ENCODE assay signal across 15 cellular contexts in the genomic region with DNA sequence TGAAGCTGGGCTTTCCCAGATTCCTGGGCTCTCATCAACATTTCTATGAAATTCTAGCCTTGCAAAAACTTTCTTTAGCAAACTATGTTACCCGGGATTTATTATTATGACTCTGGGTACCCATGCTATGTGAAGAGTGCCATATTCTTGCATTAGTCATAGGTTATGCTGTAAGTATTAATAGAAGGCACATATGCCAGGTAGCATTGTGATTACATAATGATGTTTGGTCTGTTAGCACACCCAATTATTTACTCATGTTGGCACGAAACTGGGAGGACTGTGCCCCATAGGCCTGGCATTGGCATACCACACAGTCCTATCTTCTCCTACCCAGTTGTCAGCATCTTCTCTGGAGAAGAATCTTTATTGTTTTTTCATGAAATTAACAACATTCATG.
DNase-seq lines count a peak whose midpoint lies in the region.
"Had no signal": no experiment of that assay in that cellular context is flagged by ENCODE, and none has a peak within 500 bp of the region (broad histone marks: within the 10 kb centered on the region; RNA-seq: fewer than 3 reads in every experiment).

No MANE protein-coding gene starts in this region.

- H3K36me3 Mint-ChIP-seq in activated naive CD8-positive, alpha-beta T cell treated with anti-CD3 and anti-CD28 coated beads for 36 hours: no peaks in the 10 kb centered on the region
- H3K36me3 Mint-ChIP-seq: CD4-positive, alpha-beta memory T cell had no signal

- H3K9me3 ChIP-seq in MG63: no peaks in the 10 kb centered on the region; the same call in 1 of the 2 replicates
- H3K9me3 ChIP-seq: BE2C had no signal

- intact Hi-C loops in posterior cingulate gyrus (cut with DNase I): no loop called here

- no peaks in the 10 kb centered on the region for H3K36me3 ChIP-seq in MG63
- H3K36me3 ChIP-seq: BE2C had no signal

- no peak overlapping the region for H3K4me3 Mint-ChIP-seq in activated naive CD8-positive, alpha-beta T cell treated with anti-CD3 and anti-CD28 coated beads for 36 hours
- H3K4me3 Mint-ChIP-seq: CD4-positive, alpha-beta memory T cell; HFFc6 had no signal

- H3K4me1 Mint-ChIP-seq in activated naive CD8-positive, alpha-beta T cell treated with anti-CD3 and anti-CD28 coated beads for 36 hours: no peaks in the 10 kb centered on the region
- H3K4me1 Mint-ChIP-seq: CD4-positive, alpha-beta memory T cell had no signal

- H3K4me3 ChIP-seq in MG63: no peak overlapping the region
- H3K4me3 ChIP-seq: GM12878 had no signal

- no peaks in the 10 kb centered on the region for H3K27me3 ChIP-seq in MG63
- H3K27me3 ChIP-seq: BE2C had no signal

- no peak overlapping the region for H3K27ac ChIP-seq in epithelial cell of prostate
- H3K27ac ChIP-seq: C4-2B, HL-60 had no signal

- DNase-seq in ACHN (peak; percentile 29), MG63 (peak; percentile 48), epithelial cell of prostate (ENCODE audit: low read depth, low spot score) (peak; percentile 45), renal cortical epithelial cell (ENCODE audit: low read depth) (peak; percentile 1), NAMALWA (ENCODE audit: low spot score) (no peak), posterior cingulate gyrus (no peak)
- DNase-seq in activated naive CD8-positive, alpha-beta T cell treated with anti-CD3 and anti-CD28 coated beads for 36 hours: no peak
- DNase-seq: BE2C; CD4-positive, alpha-beta memory T cell; DMS79; HCEC 1CT; HFFc6 had no signal

- in situ Hi-C loops in ACHN (cut with HindIII; ENCODE audit: low pct_ligation_motif_present, low pct_unique_long_range_greater_than_20kb, low sequenced_read_pairs): no loop called here

- no peaks in the 10 kb centered on the region for H3K9me3 Mint-ChIP-seq in activated naive CD8-positive, alpha-beta T cell treated with anti-CD3 and anti-CD28 coated beads for 36 hours
- H3K9me3 Mint-ChIP-seq: HFFc6 had no signal

- H3K27me3 Mint-ChIP-seq in activated naive CD8-positive, alpha-beta T cell treated with anti-CD3 and anti-CD28 coated beads for 36 hours: no peaks in the 10 kb centered on the region

- no peak overlapping the region for H3K27ac Mint-ChIP-seq in activated naive CD8-positive, alpha-beta T cell treated with anti-CD3 and anti-CD28 coated beads for 36 hours
- H3K27ac Mint-ChIP-seq: CD4-positive, alpha-beta memory T cell; HFFc6 had no signal

Comparison
In these comparisons a context has a peak if more than half of its experiments do, and no peak if none do; other contexts are left out.
1. DNase-seq: peak in ACHN (single experiment), MG63 (single experiment), epithelial cell of prostate (single experiment) and renal cortical epithelial cell (single experiment); none in activated naive CD8-positive, alpha-beta T cell treated with anti-CD3 and anti-CD28 coated beads for 36 hours (single experiment), NAMALWA (single experiment) and posterior cingulate gyrus (0 of 10).